Comparison of ENCODE assay signal across 9 cellular contexts in genomic region chr11:102112654-102112926, GRCh38. TPM values are rescaled to one million over a fixed set of nuclear protein-coding genes. Genes with fewer than 3 reads are reported as not detected.
DNase-seq lines count a peak whose midpoint lies in the region; ATAC-seq and TF ChIP-seq lines count a peak whose summit lies in the region.
"Had no signal": no experiment of that assay in that cellular context is flagged by ENCODE, and none has a peak within 500 bp of the region (broad histone marks: within the 10 kb centered on the region; RNA-seq: fewer than 3 reads in every experiment).

No MANE protein-coding gene starts in this region.

- H2BK15ac ChIP-seq in mesenchymal stem cell (ENCODE audit: low read depth, poor library complexity, severe bottlenecking), result no peak overlapping the region

- H3K27me3 ChIP-seq in mesenchymal stem cell (ENCODE audit: control insufficient read depth in 1 of 2, insufficient read depth in 1 of 2, low read length in 2 of 2), result no peaks in the 10 kb centered on the region
- no peaks in the 10 kb centered on the region for H3K27me3 ChIP-seq in testis

- no peak overlapping the region for H2BK120ac ChIP-seq in mesenchymal stem cell (ENCODE audit: low read depth, low read length)

- H3K9me3 ChIP-seq in mesenchymal stem cell (ENCODE audit: control insufficient read depth, low read length), result no peaks in the 10 kb centered on the region
- H3K9me3 ChIP-seq in testis, result no peaks in the 10 kb centered on the region

- H2BK5ac ChIP-seq in mesenchymal stem cell (ENCODE audit: low read depth, low read length, poor library complexity, severe bottlenecking), result no peak overlapping the region

- CTCF ChIA-PET in RWPE1 (lab: Yijun Ruan, JAX), result no interaction called here

- H3K27ac ChIP-seq in caudate nucleus (ENCODE audit: low read depth, low read length) (peak overlapping the region; percentile 59), mesenchymal stem cell (ENCODE audit: low read length, poor library complexity, severe bottlenecking) (peak overlapping the region; percentile 99), testis (peak overlapping the region; percentile 96 to 98), RWPE1 (no peak overlapping the region)

- H3K4me1 ChIP-seq in mesenchymal stem cell (ENCODE audit: control insufficient read depth, insufficient read depth, low read depth, low read length) (no peaks in the 10 kb centered on the region), testis (peaks cover 29% of the 10 kb centered on the region)

- H3K18ac ChIP-seq in mesenchymal stem cell (ENCODE audit: low read depth in 1 of 2, low read length in 2 of 2), result no peak overlapping the region

- TF ChIP-seq POLR2A in testis (IDR thresholded peaks at IDR 0.05), result no peak

- intact Hi-C loops in testis (cut with DNase I; ENCODE audit: low total_unique reads), result no loop called here

- H3K23ac ChIP-seq in mesenchymal stem cell (ENCODE audit: low read length in 2 of 2), result no peak overlapping the region

- H4K91ac ChIP-seq in mesenchymal stem cell (ENCODE audit: low read length), result no peak overlapping the region

- H2BK12ac ChIP-seq in mesenchymal stem cell (ENCODE audit: low read length in 2 of 2), result no peak overlapping the region

- peak overlapping the region in 1 of 2 experiments; percentile 82 for H3K4me3 ChIP-seq in mesenchymal stem cell (ENCODE audit: insufficient read depth in 1 of 2, low read depth in 1 of 2, low read length in 2 of 2)
- H3K4me3 ChIP-seq in testis, result peak overlapping the region; percentile 78 to 94
- H3K4me3 ChIP-seq: GM12878 had no signal

- H3K14ac ChIP-seq in mesenchymal stem cell (ENCODE audit: low read length in 2 of 2), result no peak overlapping the region

- no peak for TF ChIP-seq CTCF in testis (IDR thresholded peaks at IDR 0.05)
- TF ChIP-seq CTCF in RWPE1 (conservative IDR thresholded peaks at IDR 0.05; ENCODE audit: low read depth), result no peak

- H3K79me1 ChIP-seq in mesenchymal stem cell (replicated peaks; ENCODE audit: low read length, poor library complexity, severe bottlenecking), result peaks cover 2% of the 10 kb centered on the region

- no peak overlapping the region for H3K4ac ChIP-seq in mesenchymal stem cell (ENCODE audit: low read depth in 1 of 2, low read length in 2 of 2)

- no peak overlapping the region for H2AFZ ChIP-seq in mesenchymal stem cell (ENCODE audit: low read depth, low read length)

- H3K36me3 ChIP-seq in mesenchymal stem cell (ENCODE audit: control insufficient read depth in 1 of 2, insufficient read depth in 2 of 2, low read depth in 1 of 2, low read length in 2 of 2) (peaks cover 0 to 27% of the 10 kb centered on the region in 2 experiments), testis (ENCODE audit: low read depth, missing control alignments) (no peaks in the 10 kb centered on the region)

- WGBS in mesenchymal stem cell, result 0% methylated on average over 1 of the region's 3 CpGs
- 12 to 17% methylated on average over 3 of the region's 3 CpGs for WGBS in testis, 2 donors

- POLR2A ChIA-PET in RWPE1 (lab: Yijun Ruan, JAX; ENCODE audit: low non-redundant PET), result no interaction called here

- peak overlapping the region; percentile 66 for H3K4me2 ChIP-seq in mesenchymal stem cell (ENCODE audit: low read length, poor library complexity, severe bottlenecking)

- peak overlapping the region; percentile 77 for H2AK5ac ChIP-seq in mesenchymal stem cell (ENCODE audit: low read length, severe bottlenecking)

- DNase-seq in HT-29 (ENCODE audit: low spot score), result peak; percentile 55
- DNase-seq in caudate nucleus (lab: John Stamatoyannopoulos, UW), result no peak
- DNase-seq in mesenchymal stem cell, result no peak
- DNase-seq in testis, result no peak
- no peak for DNase-seq in RWPE1 (ENCODE audit: low spot score)
- DNase-seq in activated CD8-positive, alpha-beta memory T cell treated with anti-CD3 and anti-CD28 coated beads, Interleukin-2, amount 50 U/mL, for 4 hours, result no peak
- DNase-seq in NCI-H1694 treated with DMSO at 0.1 percent for 48 hours (lab: John Stamatoyannopoulos, UW), result no peak

- ATAC-seq in HG02970 (IDR thresholded peaks at IDR 0.05; ENCODE audit: low FRiP score, unreplicated experiment), result no peak

- H4K8ac ChIP-seq in mesenchymal stem cell (ENCODE audit: low read length), result no peak overlapping the region

- peak overlapping the region; percentile 99 for H3K9ac ChIP-seq in mesenchymal stem cell (ENCODE audit: low read length)

RNA-seq across cellular contexts. Expression of gene YAP1, which starts 2.3 kb away (rescaled TPM):
- total RNA-seq in HT-29 (2014; rRNA removed; shearing (Covaris generic)), result 112 TPM in 2 replicates
- polyA plus RNA-seq in mesenchymal stem cell (2013, experiment 1 of 2), result 85.8 TPM
- polyA plus RNA-seq in mesenchymal stem cell (2013, experiment 2 of 2), result 87.1 TPM
- total RNA-seq in testis, result 100 to 1,000 TPM; 110 to 144 TPM
- 44.2 TPM for polyA plus RNA-seq in testis (ENCODE audit: insufficient read depth, low read depth, low replicate concordance)
